24 cellular contexts compared by ENCODE assay signal in the genomic region with DNA sequence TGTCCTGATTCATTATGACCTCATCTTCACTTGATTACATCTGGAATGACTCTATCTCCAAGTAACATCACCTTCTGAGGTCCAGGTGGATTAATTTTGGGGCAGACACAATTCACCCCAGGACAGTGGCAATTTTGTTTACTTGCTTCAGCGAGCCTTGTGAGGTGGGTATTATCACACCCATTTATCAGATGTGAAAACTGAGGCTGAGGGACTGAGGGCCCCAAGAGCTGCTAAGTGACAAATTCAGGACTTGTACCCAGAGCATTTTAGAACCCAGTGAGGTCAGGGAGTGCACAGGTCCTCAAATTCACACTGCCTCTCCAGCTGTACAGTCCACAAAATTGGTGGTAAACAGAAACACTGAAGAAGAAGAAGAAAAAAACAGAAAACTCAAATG.
"Had no signal": no experiment of that assay in that cellular context is flagged by ENCODE, and none has a peak within 500 bp of the region (broad histone marks: within the 10 kb centered on the region; RNA-seq: fewer than 3 reads in every experiment).

No MANE protein-coding gene starts in this region.

- DNase-seq: activated CD4-positive, alpha-beta memory T cell treated with anti-CD3 and anti-CD28 coated beads for 36 hours; activated CD4-positive, alpha-beta T cell treated with anti-CD3 and anti-CD28 coated beads, Interleukin-2, amount 10 ng/mL, durations not matched to agents 24 days and 14 days; activated CD4-positive, CD25-positive, alpha-beta regulatory T cell treated with anti-CD3 and anti-CD28 coated beads, Interleukin-2, amount 50 U/mL, for 72 hours; activated naive CD4-positive, alpha-beta T cell; activated T-cell treated with anti-CD3 and anti-CD28 coated beads, Interleukin-2, amount 50 U/mL, for 48 hours; gastrocnemius medialis; nephron progenitor cell; nucleus accumbens; right cardiac atrium; spleen; stimulated activated naive CD4-positive, alpha-beta T cell; T-helper 17 cell; T1000; upper lobe of right lung had no signal

- H3K4me3 ChIP-seq: breast epithelium, gastrocnemius medialis, hepatocyte, spleen, suprapubic skin, tibial artery, upper lobe of right lung had no signal

- H3K79me2 ChIP-seq: hepatocyte had no signal

- H3K27ac ChIP-seq: breast epithelium, gastrocnemius medialis, hepatocyte, spleen, suprapubic skin, tibial artery, upper lobe of right lung had no signal

- H3K36me3 ChIP-seq: breast epithelium, gastrocnemius medialis, spleen, suprapubic skin, tibial artery, upper lobe of right lung, WERI-Rb-1 had no signal

- H3K27ac Mint-ChIP-seq: activated CD4-positive, alpha-beta memory T cell treated with anti-CD3 and anti-CD28 coated beads for 36 hours; activated CD4-positive, alpha-beta T cell treated with anti-CD3 and anti-CD28 coated beads, Interleukin-2, amount 10 ng/mL, durations not matched to agents 24 days and 14 days; activated naive CD4-positive, alpha-beta T cell treated with anti-CD3 and anti-CD28 coated beads, Interleukin-2, amount 50 U/mL, for 72 hours; activated T-helper 2 cell treated with anti-CD3 and anti-CD28 coated beads, Interferon-gamma antibody, Interleukin-2, Interleukin-4, amounts not matched to agents 10 μg/mL and 5 μg/mL and 100 μg/mL, durations not matched to agents 14 hours and 24 hours and 36 hours; dendritic cell treated with granulocyte-macrophage colony-stimulating factor and Interleukin-4, amounts not matched to agents 40 ng/mL and 50 ng/mL, for 4 days; nephron progenitor cell; T-helper 17 cell had no signal

- H3K9me3 Mint-ChIP-seq: activated CD4-positive, alpha-beta memory T cell treated with anti-CD3 and anti-CD28 coated beads for 36 hours; activated CD4-positive, alpha-beta T cell treated with anti-CD3 and anti-CD28 coated beads, Interleukin-2, amount 10 ng/mL, durations not matched to agents 24 days and 14 days; activated naive CD4-positive, alpha-beta T cell treated with anti-CD3 and anti-CD28 coated beads, Interleukin-2, amount 50 U/mL, for 72 hours; activated T-helper 2 cell treated with anti-CD3 and anti-CD28 coated beads, Interferon-gamma antibody, Interleukin-2, Interleukin-4, amounts not matched to agents 10 μg/mL and 5 μg/mL and 100 μg/mL, durations not matched to agents 14 hours and 24 hours and 36 hours; central memory CD8-positive, alpha-beta T cell; dendritic cell treated with granulocyte-macrophage colony-stimulating factor and Interleukin-4, amounts not matched to agents 40 ng/mL and 50 ng/mL, for 4 days; nephron progenitor cell had no signal

- H3K4me3 Mint-ChIP-seq: activated CD4-positive, alpha-beta memory T cell treated with anti-CD3 and anti-CD28 coated beads for 36 hours; activated CD4-positive, alpha-beta T cell treated with anti-CD3 and anti-CD28 coated beads, Interleukin-2, amount 10 ng/mL, durations not matched to agents 24 days and 14 days; central memory CD8-positive, alpha-beta T cell; dendritic cell treated with granulocyte-macrophage colony-stimulating factor and Interleukin-4, amounts not matched to agents 40 ng/mL and 50 ng/mL, for 4 days; nephron progenitor cell; T-helper 17 cell had no signal

- FAIRE-seq: endometrium had no signal

- H2AFZ ChIP-seq: hepatocyte had no signal

- H3K4me2 ChIP-seq: hepatocyte had no signal

- H3K36me3 Mint-ChIP-seq: activated CD4-positive, alpha-beta memory T cell treated with anti-CD3 and anti-CD28 coated beads for 36 hours; activated naive CD4-positive, alpha-beta T cell treated with anti-CD3 and anti-CD28 coated beads, Interleukin-2, amount 50 U/mL, for 72 hours had no signal

- H3K4me1 Mint-ChIP-seq: activated CD4-positive, alpha-beta T cell treated with anti-CD3 and anti-CD28 coated beads, Interleukin-2, amount 10 ng/mL, durations not matched to agents 24 days and 14 days; central memory CD8-positive, alpha-beta T cell; T-helper 17 cell had no signal

- H3K4me1 ChIP-seq: breast epithelium, spleen, upper lobe of right lung had no signal

- H3K9me3 ChIP-seq: breast epithelium, gastrocnemius medialis, spleen, suprapubic skin, tibial artery, upper lobe of right lung had no signal

- H3K27me3 Mint-ChIP-seq: activated CD4-positive, alpha-beta memory T cell treated with anti-CD3 and anti-CD28 coated beads for 36 hours; activated CD4-positive, alpha-beta T cell treated with anti-CD3 and anti-CD28 coated beads, Interleukin-2, amount 10 ng/mL, durations not matched to agents 24 days and 14 days; central memory CD8-positive, alpha-beta T cell had no signal

- H3K27me3 ChIP-seq: breast epithelium, gastrocnemius medialis, hepatocyte, suprapubic skin, tibial artery, upper lobe of right lung had no signal
